8 cellular contexts compared by ENCODE assay signal in the genomic region with DNA sequence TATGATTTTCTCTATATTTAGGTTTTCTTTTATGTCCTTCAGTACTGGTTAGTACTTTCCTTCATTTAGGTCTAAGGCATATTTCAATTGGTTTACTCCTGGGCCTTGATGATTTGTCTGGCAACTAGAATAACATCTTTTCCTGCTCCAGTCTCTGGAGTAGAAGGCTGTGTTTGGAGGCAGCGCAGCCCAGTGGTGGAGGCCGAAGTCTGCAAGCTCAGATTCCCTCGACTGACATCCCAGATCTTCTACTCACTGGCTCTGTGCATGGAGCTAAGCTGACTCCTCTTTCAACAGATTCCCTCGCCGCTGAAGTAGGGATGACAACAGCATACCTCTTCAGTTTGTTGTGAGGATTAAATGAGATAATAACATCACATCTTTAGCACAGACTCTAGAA.
DNase-seq lines count a peak whose midpoint lies in the region; ATAC-seq, FAIRE-seq and TF ChIP-seq lines count a peak whose summit lies in the region.

No MANE protein-coding gene starts in this region.

- H3K4me1 Mint-ChIP-seq in MCF 10A (ENCODE audit: insufficient read depth, unreplicated experiment) (no peaks in the 10 kb centered on the region), nephron progenitor cell (peaks cover 20% of the 10 kb centered on the region), mesothelial cell of epicardium (peaks cover 30% of the 10 kb centered on the region)
- H3K4me1 Mint-ChIP-seq in naive thymus-derived CD8-positive, alpha-beta T cell, result peaks cover 0 to 1% (median 0%) of the 10 kb centered on the region in 4 donors

- no peaks in the 10 kb centered on the region for H3K9me3 Mint-ChIP-seq in MCF 10A (ENCODE audit: unreplicated experiment)
- H3K9me3 Mint-ChIP-seq in nephron progenitor cell, result peaks cover 6% of the 10 kb centered on the region
- H3K9me3 Mint-ChIP-seq in naive thymus-derived CD8-positive, alpha-beta T cell, result peaks cover 0 to 12% (median 0%) of the 10 kb centered on the region in 9 donors
- peaks cover 18% of the 10 kb centered on the region for H3K9me3 Mint-ChIP-seq in mesothelial cell of epicardium

- CTCF ChIA-PET in MCF 10A (lab: Yijun Ruan, JAX), result interaction anchor here (0.5 to 1.1 kb wide), 5 partner anchors 140 to 1522 kb away, joined by 3 read pairs; partner anchors contain the start of gene UGGT2

- TF ChIP-seq EP300 in sigmoid colon (IDR thresholded peaks at IDR 0.05), result no peak

- H3K36me3 ChIP-seq in breast epithelium (no peaks in the 10 kb centered on the region), bronchial epithelial cell (ENCODE audit: control insufficient read depth, insufficient read depth, low read length) (no peaks in the 10 kb centered on the region), sigmoid colon (no peaks in the 10 kb centered on the region)

- TF ChIP-seq POLR2A in breast epithelium (IDR thresholded peaks at IDR 0.05) (no peak), sigmoid colon (IDR thresholded peaks at IDR 0.05) (no peak)

- intact Hi-C loops in MCF 10A (cut with micrococcal nuclease), result loop anchor here (10.0 kb wide), 1 partner anchor 210 kb away; no protein-coding TSS in a partner anchor
- intact Hi-C loops in breast epithelium (cut with DNase I; ENCODE audit: low total_unique reads), result no loop called here
- intact Hi-C loops in sigmoid colon (cut with DNase I), result no loop called here

- H3K9me3 ChIP-seq in breast epithelium (no peaks in the 10 kb centered on the region), sigmoid colon (no peaks in the 10 kb centered on the region)

- H3K27me3 Mint-ChIP-seq in MCF 10A (ENCODE audit: insufficient read depth, unreplicated experiment), result no peaks in the 10 kb centered on the region
- no peaks in the 10 kb centered on the region for H3K27me3 Mint-ChIP-seq in nephron progenitor cell (ENCODE audit: low read depth, poor library complexity)
- H3K27me3 Mint-ChIP-seq in naive thymus-derived CD8-positive, alpha-beta T cell, result peaks cover under 1 to 11% (median 6%) of the 10 kb centered on the region in 5 donors
- H3K27me3 Mint-ChIP-seq in mesothelial cell of epicardium (ENCODE audit: low read depth), result no peaks in the 10 kb centered on the region

- peak; percentile 16 for TF ChIP-seq CTCF in MCF 10A (IDR thresholded peaks at IDR 0.05; ENCODE audit: unreplicated experiment)
- no peak for TF ChIP-seq CTCF in breast epithelium (IDR thresholded peaks at IDR 0.05)
- TF ChIP-seq CTCF in bronchial epithelial cell (IDR thresholded peaks at IDR 0.05; ENCODE audit: insufficient read depth, low read length, severe bottlenecking), result peak; percentile 73
- peak; percentile 30 for TF ChIP-seq CTCF in nephron progenitor cell (IDR thresholded peaks at IDR 0.05)
- TF ChIP-seq CTCF in sigmoid colon (IDR thresholded peaks at IDR 0.05), result peak in 1 of 4 experiments; percentile 24
- no peak for TF ChIP-seq CTCF in mesothelial cell of epicardium (IDR thresholded peaks at IDR 0.05; ENCODE audit: unreplicated experiment)

- H3K4me3 ChIP-seq in breast epithelium, result no peak overlapping the region
- H3K4me3 ChIP-seq in bronchial epithelial cell (ENCODE audit: low read depth, low read length), result no peak overlapping the region
- H3K4me3 ChIP-seq in sigmoid colon, result no peak overlapping the region

- DNase-seq in MCF 10A (ENCODE audit: unreplicated experiment) (peak; percentile 65), breast epithelium (ENCODE audit: low spot score in 2 of 2) (no peak), LoVo (ENCODE audit: low spot score) (peak; percentile 3), bronchial epithelial cell (ENCODE audit: low read depth) (peak; percentile 27), nephron progenitor cell (no peak), sigmoid colon (no peak), mesothelial cell of epicardium (ENCODE audit: low spot score in 2 of 2, unreplicated experiment in 2 of 2) (no peak)
- no peak for DNase-seq in naive thymus-derived CD8-positive, alpha-beta T cell

- 65 to 71% methylated on average over 5 of the region's 5 CpGs for WGBS in sigmoid colon, 2 donors

- H3K4me3 Mint-ChIP-seq in MCF 10A (ENCODE audit: unreplicated experiment) (no peak overlapping the region), nephron progenitor cell (no peak overlapping the region), mesothelial cell of epicardium (no peak overlapping the region)
- H3K4me3 Mint-ChIP-seq in naive thymus-derived CD8-positive, alpha-beta T cell, result no peak overlapping the region

- no peak for FAIRE-seq in bronchial epithelial cell (lab: Jason Lieb, UNC)

- POLR2A ChIA-PET in MCF 10A (lab: Yijun Ruan, JAX), result interaction anchor here (1.0 kb wide), 1 partner anchor 141 kb away, joined by 4 read pairs; the partner anchor contains the start of gene RAP2A
- POLR2A ChIA-PET in naive thymus-derived CD8-positive, alpha-beta T cell (lab: Charles Lee), result no interaction called here

- H3K27ac ChIP-seq in breast epithelium (no peak overlapping the region), sigmoid colon (no peak overlapping the region)

- H3K4me1 ChIP-seq in breast epithelium (no peaks in the 10 kb centered on the region), sigmoid colon (peaks cover 0 to 9% (median 0%) of the 10 kb centered on the region in 4 donors)

- H3K27me3 ChIP-seq in breast epithelium, result no peaks in the 10 kb centered on the region
- no peaks in the 10 kb centered on the region for H3K27me3 ChIP-seq in bronchial epithelial cell (ENCODE audit: control insufficient read depth, insufficient read depth, low read length)
- no peaks in the 10 kb centered on the region for H3K27me3 ChIP-seq in sigmoid colon

- no TSS peak for BruUV-seq in MCF 10A (replicated peaks; lab: Mats Ljungman, UMichigan)

- no peak for ATAC-seq in naive thymus-derived CD8-positive, alpha-beta T cell

- H3K27ac Mint-ChIP-seq in MCF 10A (ENCODE audit: low read depth, unreplicated experiment) (no peak overlapping the region), nephron progenitor cell (no peak overlapping the region), mesothelial cell of epicardium (no peak overlapping the region)
- H3K27ac Mint-ChIP-seq in naive thymus-derived CD8-positive, alpha-beta T cell, result peak overlapping the region in 1 of 10 donors; percentile 18

- no peaks in the 10 kb centered on the region for H3K36me3 Mint-ChIP-seq in MCF 10A (ENCODE audit: insufficient read depth, unreplicated experiment)
- H3K36me3 Mint-ChIP-seq in nephron progenitor cell (ENCODE audit: low read depth), result no peaks in the 10 kb centered on the region
- no peaks in the 10 kb centered on the region for H3K36me3 Mint-ChIP-seq in naive thymus-derived CD8-positive, alpha-beta T cell
- no peaks in the 10 kb centered on the region for H3K36me3 Mint-ChIP-seq in mesothelial cell of epicardium

Comparison
In these comparisons a context has a peak if more than half of its experiments do, and no peak if none do; other contexts are left out.
1. DNase-seq: peak in MCF 10A (single experiment), LoVo (single experiment) and bronchial epithelial cell (single experiment); none in breast epithelium (0 of 2), nephron progenitor cell (single experiment), naive thymus-derived CD8-positive, alpha-beta T cell (0 of 10), sigmoid colon (single experiment) and mesothelial cell of epicardium (0 of 2).
2. CTCF ChIP-seq: peak in MCF 10A (single experiment), bronchial epithelial cell (single experiment) and nephron progenitor cell (single experiment); none in breast epithelium (0 of 3) and mesothelial cell of epicardium (single experiment).